ENCODE assay signal across 8 cellular contexts in the genomic region with DNA sequence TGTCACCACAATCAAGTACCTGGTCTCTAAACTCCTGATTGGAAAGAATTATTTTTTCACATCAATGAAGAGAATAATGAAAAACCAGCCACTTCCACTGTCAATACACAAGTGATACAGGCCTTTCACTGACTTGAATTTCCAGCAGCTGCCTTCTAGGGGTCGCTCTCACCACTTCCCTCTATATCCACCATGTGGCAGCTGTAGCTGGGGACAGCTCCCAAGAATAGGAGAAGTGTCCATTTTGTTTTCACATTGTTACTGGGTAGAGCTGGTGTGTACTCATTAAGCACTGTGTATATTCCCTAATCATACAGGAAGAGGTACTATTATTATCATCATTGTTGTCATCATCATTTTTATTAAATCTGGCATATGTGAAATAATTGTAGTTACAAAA.
DNase-seq lines count a peak whose midpoint lies in the region; ATAC-seq and TF ChIP-seq lines count a peak whose summit lies in the region.

No MANE protein-coding gene starts in this region.

- no peaks in the 10 kb centered on the region for H3F3A ChIP-seq in SK-N-SH (replicated peaks; ENCODE audit: insufficient read depth)

- TF ChIP-seq EP300 in SK-N-SH (IDR thresholded peaks at IDR 0.05; ENCODE audit: borderline replicate concordance in 1 of 2, low read depth in 1 of 2, low read length in 1 of 2): no peak

- DNase-seq in SK-N-SH (peak; percentile 47), NCI-H774 (lab: John Stamatoyannopoulos, UW) (peak; percentile 23), endothelial cell (ENCODE audit: low spot score) (peak; percentile 57), type B pancreatic cell (ENCODE audit: extremely low spot score, unreplicated experiment) (no peak)
- DNase-seq in central memory CD4-positive, alpha-beta T cell: no peak

- CTCF ChIA-PET in SK-N-SH (lab: Yijun Ruan, JAX): no interaction called here

- H2AFZ ChIP-seq in SK-N-SH (ENCODE audit: low read depth): no peak overlapping the region

- no peak overlapping the region for H3K9ac ChIP-seq in SK-N-SH

- H3K36me3 Mint-ChIP-seq in endothelial cell (ENCODE audit: low read depth, unreplicated experiment) (no peaks in the 10 kb centered on the region), type B pancreatic cell (no peaks in the 10 kb centered on the region)

- no peak overlapping the region; a peak in 1 of 4 replicates for H3K4me3 ChIP-seq in SK-N-SH (ENCODE audit: low read depth in 2 of 2, low read length in 1 of 2)

- H3K27me3 Mint-ChIP-seq in endothelial cell (ENCODE audit: unreplicated experiment) (no peaks in the 10 kb centered on the region), type B pancreatic cell (no peaks in the 10 kb centered on the region)

- no peak overlapping the region for H3K4me2 ChIP-seq in SK-N-SH

- no peak overlapping the region for H3K4me3 Mint-ChIP-seq in endothelial cell (ENCODE audit: unreplicated experiment)
- H3K4me3 Mint-ChIP-seq in type B pancreatic cell: no peak overlapping the region

- TF ChIP-seq CTCF in SK-N-SH (IDR thresholded peaks at IDR 0.05) (no peak; the same call in 1 of the 2 replicates), endothelial cell (IDR thresholded peaks at IDR 0.05; ENCODE audit: unreplicated experiment) (peak; percentile 35), type B pancreatic cell (conservative IDR thresholded peaks at IDR 0.05) (peak; percentile 71)

- no peaks in the 10 kb centered on the region for H3K9me2 ChIP-seq in SK-N-SH

- H3K4me1 Mint-ChIP-seq in endothelial cell (ENCODE audit: unreplicated experiment): no peaks in the 10 kb centered on the region
- H3K4me1 Mint-ChIP-seq in type B pancreatic cell (ENCODE audit: unreplicated experiment): peaks cover 11% of the 10 kb centered on the region

- no peaks in the 10 kb centered on the region for H3K9me3 ChIP-seq in SK-N-SH

- H3K27ac Mint-ChIP-seq in endothelial cell (ENCODE audit: unreplicated experiment) (no peak overlapping the region), type B pancreatic cell (no peak overlapping the region)

- peak; percentile 58 for TF ChIP-seq RAD21 in SK-N-SH (IDR thresholded peaks at IDR 0.05; ENCODE audit: low read length)

- no peaks in the 10 kb centered on the region for H3K4me1 ChIP-seq in SK-N-SH (ENCODE audit: control insufficient read depth in 1 of 2, insufficient read depth in 2 of 2, low read depth in 1 of 2, low read length in 1 of 2)

- H3K36me3 ChIP-seq in SK-N-SH (replicated peaks in 1 of 2; ENCODE audit: control insufficient read depth in 1 of 2, insufficient read depth in 2 of 2, low read length in 1 of 2): no peaks in the 10 kb centered on the region

- H4K20me1 ChIP-seq in SK-N-SH (ENCODE audit: insufficient read depth): no peaks in the 10 kb centered on the region

- H3K27me3 ChIP-seq in SK-N-SH (ENCODE audit: insufficient read depth): no peaks in the 10 kb centered on the region

- POLR2A ChIA-PET in SK-N-SH (lab: Yijun Ruan, JAX): no interaction called here

- H3K79me2 ChIP-seq in SK-N-SH (ENCODE audit: insufficient read depth): no peaks in the 10 kb centered on the region

- H3K9me3 Mint-ChIP-seq in endothelial cell (ENCODE audit: unreplicated experiment) (no peaks in the 10 kb centered on the region), type B pancreatic cell (no peaks in the 10 kb centered on the region)

- H3K27ac ChIP-seq in SK-N-SH (ENCODE audit: low read depth in 2 of 2, low read length in 1 of 2): no peak overlapping the region

- WGBS in SK-N-SH (ENCODE audit: low lambda C conversion rate): 6% methylated on average over 1 of the region's 1 CpG

- ATAC-seq in SK-N-SH treated with all-trans-retinoic acid at 6 μM for 48 hours: no peak
- no peak for ATAC-seq in HG02938 (IDR thresholded peaks at IDR 0.05; ENCODE audit: unreplicated experiment)
- no peak for ATAC-seq in GM18519 (IDR thresholded peaks at IDR 0.05; ENCODE audit: low FRiP score, unreplicated experiment)

TF ChIP-seq in SK-N-SH, 30 proteins besides CTCF, POLR2A, EP300 and RAD21:
- TF ChIP-seq MXI1 (IDR thresholded peaks at IDR 0.05; ENCODE audit: low read depth, low read length) (no peak), FOXJ3 (CRISPR knock-in tag; IDR thresholded peaks at IDR 0.05) (no peak), SIN3A (IDR thresholded peaks at IDR 0.05; ENCODE audit: borderline replicate concordance, low read depth, low read length) (no peak), GABPA (IDR thresholded peaks at IDR 0.05; ENCODE audit: low read depth) (no peak)
- TF ChIP-seq, protein P1, sequence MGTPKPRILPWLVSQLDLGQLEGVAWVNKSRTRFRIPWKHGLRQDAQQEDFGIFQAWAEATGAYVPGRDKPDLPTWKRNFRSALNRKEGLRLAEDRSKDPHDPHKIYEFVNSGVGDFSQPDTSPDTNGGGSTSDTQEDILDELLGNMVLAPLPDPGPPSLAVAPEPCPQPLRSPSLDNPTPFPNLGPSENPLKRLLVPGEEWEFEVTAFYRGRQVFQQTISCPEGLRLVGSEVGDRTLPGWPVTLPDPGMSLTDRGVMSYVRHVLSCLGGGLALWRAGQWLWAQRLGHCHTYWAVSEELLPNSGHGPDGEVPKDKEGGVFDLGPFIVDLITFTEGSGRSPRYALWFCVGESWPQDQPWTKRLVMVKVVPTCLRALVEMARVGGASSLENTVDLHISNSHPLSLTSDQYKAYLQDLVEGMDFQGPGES (IDR thresholded peaks at IDR 0.05; ENCODE audit: low read depth, low read length): no peak

TF ChIP-seq in SK-N-SH treated with all-trans-retinoic acid at 6 μM for 48 hours, 23 proteins besides CTCF, POLR2A, EP300 and RAD21 (continues in another document):
- TF ChIP-seq ESRRG (CRISPR knock-in tag; IDR thresholded peaks at IDR 0.05) (no peak), BACH2 (CRISPR knock-in tag; IDR thresholded peaks at IDR 0.05; ENCODE audit: borderline replicate concordance) (no peak), ARNTL (CRISPR knock-in tag; IDR thresholded peaks at IDR 0.05; ENCODE audit: borderline replicate concordance, low read depth) (no peak), OSR1 (CRISPR knock-in tag; IDR thresholded peaks at IDR 0.05) (no peak), SNAI2 (CRISPR knock-in tag; IDR thresholded peaks at IDR 0.05) (no peak), GLIS3 (CRISPR knock-in tag; IDR thresholded peaks at IDR 0.05) (no peak), TCF4 (CRISPR knock-in tag; IDR thresholded peaks at IDR 0.05; ENCODE audit: borderline replicate concordance) (no peak), ZNF8 (CRISPR knock-in tag; IDR thresholded peaks at IDR 0.05) (no peak), ZNF70 (CRISPR knock-in tag; IDR thresholded peaks at IDR 0.05) (no peak)
- TF ChIP-seq, protein P2, sequence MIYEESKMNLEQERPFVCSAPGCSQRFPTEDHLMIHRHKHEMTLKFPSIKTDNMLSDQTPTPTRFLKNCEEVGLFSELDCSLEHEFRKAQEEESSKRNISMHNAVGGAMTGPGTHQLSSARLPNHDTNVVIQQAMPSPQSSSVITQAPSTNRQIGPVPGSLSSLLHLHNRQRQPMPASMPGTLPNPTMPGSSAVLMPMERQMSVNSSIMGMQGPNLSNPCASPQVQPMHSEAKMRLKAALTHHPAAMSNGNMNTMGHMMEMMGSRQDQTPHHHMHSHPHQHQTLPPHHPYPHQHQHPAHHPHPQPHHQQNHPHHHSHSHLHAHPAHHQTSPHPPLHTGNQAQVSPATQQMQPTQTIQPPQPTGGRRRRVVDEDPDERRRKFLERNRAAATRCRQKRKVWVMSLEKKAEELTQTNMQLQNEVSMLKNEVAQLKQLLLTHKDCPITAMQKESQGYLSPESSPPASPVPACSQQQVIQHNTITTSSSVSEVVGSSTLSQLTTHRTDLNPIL (CRISPR knock-in tag; IDR thresholded peaks at IDR 0.05; ENCODE audit: low read depth): no peak
- TF ChIP-seq, protein P3, sequence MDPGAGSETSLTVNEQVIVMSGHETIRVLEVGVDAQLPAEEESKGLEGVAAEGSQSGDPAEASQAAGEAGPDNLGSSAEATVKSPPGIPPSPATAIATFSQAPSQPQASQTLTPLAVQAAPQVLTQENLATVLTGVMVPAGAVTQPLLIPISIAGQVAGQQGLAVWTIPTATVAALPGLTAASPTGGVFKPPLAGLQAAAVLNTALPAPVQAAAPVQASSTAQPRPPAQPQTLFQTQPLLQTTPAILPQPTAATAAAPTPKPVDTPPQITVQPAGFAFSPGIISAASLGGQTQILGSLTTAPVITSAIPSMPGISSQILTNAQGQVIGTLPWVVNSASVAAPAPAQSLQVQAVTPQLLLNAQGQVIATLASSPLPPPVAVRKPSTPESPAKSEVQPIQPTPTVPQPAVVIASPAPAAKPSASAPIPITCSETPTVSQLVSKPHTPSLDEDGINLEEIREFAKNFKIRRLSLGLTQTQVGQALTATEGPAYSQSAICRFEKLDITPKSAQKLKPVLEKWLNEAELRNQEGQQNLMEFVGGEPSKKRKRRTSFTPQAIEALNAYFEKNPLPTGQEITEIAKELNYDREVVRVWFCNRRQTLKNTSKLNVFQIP (CRISPR knock-in tag; IDR thresholded peaks at IDR 0.05; ENCODE audit: borderline replicate concordance, low read depth): no peak
- TF ChIP-seq, protein P4, sequence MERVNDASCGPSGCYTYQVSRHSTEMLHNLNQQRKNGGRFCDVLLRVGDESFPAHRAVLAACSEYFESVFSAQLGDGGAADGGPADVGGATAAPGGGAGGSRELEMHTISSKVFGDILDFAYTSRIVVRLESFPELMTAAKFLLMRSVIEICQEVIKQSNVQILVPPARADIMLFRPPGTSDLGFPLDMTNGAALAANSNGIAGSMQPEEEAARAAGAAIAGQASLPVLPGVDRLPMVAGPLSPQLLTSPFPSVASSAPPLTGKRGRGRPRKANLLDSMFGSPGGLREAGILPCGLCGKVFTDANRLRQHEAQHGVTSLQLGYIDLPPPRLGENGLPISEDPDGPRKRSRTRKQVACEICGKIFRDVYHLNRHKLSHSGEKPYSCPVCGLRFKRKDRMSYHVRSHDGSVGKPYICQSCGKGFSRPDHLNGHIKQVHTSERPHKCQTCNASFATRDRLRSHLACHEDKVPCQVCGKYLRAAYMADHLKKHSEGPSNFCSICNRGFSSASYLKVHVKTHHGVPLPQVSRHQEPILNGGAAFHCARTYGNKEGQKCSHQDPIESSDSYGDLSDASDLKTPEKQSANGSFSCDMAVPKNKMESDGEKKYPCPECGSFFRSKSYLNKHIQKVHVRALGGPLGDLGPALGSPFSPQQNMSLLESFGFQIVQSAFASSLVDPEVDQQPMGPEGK (CRISPR knock-in tag; IDR thresholded peaks at IDR 0.05; ENCODE audit: borderline replicate concordance): no peak
- TF ChIP-seq, protein P5, sequence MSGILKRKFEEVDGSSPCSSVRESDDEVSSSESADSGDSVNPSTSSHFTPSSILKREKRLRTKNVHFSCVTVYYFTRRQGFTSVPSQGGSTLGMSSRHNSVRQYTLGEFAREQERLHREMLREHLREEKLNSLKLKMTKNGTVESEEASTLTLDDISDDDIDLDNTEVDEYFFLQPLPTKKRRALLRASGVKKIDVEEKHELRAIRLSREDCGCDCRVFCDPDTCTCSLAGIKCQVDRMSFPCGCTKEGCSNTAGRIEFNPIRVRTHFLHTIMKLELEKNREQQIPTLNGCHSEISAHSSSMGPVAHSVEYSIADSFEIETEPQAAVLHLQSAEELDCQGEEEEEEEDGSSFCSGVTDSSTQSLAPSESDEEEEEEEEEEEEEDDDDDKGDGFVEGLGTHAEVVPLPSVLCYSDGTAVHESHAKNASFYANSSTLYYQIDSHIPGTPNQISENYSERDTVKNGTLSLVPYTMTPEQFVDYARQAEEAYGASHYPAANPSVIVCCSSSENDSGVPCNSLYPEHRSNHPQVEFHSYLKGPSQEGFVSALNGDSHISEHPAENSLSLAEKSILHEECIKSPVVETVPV (CRISPR knock-in tag; IDR thresholded peaks at IDR 0.05): no peak

Comparison
In these comparisons a context has a peak if more than half of its experiments do, and no peak if none do; other contexts are left out.
1. DNase-seq: peak in SK-N-SH (single experiment), NCI-H774 (single experiment) and endothelial cell (single experiment); none in type B pancreatic cell (single experiment) and central memory CD4-positive, alpha-beta T cell (single experiment).